Comparison of ENCODE assay signal across 22 cellular contexts in the genomic region with DNA sequence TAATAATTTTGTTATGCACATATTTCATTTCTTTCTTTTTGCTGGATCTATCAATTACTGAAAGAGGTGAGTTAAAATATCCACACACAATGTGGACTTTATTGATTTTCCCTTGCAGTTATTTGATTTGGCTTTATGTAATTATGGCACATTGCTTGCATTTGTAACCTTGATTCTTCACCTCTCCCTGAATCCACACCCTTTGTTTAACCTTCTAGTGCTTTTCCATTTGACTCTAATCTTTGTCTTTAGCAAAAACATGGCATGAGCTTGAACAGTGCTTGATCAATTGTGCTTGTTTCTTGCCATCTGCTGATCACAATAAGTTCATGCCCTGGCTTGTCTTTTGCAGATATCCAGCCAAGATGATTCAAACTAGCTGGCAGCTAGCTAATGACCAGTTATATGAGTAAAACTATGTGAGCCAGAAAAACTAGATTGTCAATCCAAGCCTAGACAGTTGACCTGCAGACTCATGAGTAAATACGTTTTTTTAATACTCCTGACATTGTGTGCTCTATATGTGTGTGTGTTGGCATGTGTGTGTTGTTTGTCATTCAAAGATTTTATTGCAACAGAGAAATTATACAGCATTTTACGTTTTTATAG.
DNase-seq lines count a peak whose midpoint lies in the region; FAIRE-seq and TF ChIP-seq lines count a peak whose summit lies in the region.
"Had no signal": no experiment of that assay in that cellular context is flagged by ENCODE, and none has a peak within 500 bp of the region (broad histone marks: within the 10 kb centered on the region; RNA-seq: fewer than 3 reads in every experiment).

No MANE protein-coding gene starts in this region.

- no peaks in the 10 kb centered on the region for H4K20me1 ChIP-seq in fibroblast of lung (ENCODE audit: control insufficient read depth, extremely low read depth, insufficient read depth, low read length)

- 53 to 68% (median 60%) methylated on average over 2 of the region's 2 CpGs for WGBS in spleen, 5 donors

- H3K36me3 ChIP-seq in fibroblast of lung (ENCODE audit: control insufficient read depth, insufficient read depth, low read length) (no peaks in the 10 kb centered on the region), spleen (no peaks in the 10 kb centered on the region)
- H3K36me3 ChIP-seq: ascending aorta, HAP-1, Peyer's patch had no signal

- H3K9me3 ChIP-seq in fibroblast of lung (ENCODE audit: control insufficient read depth, insufficient read depth, low read depth, low read length) (no peaks in the 10 kb centered on the region), spleen (peaks cover 0 to 52% (median 28%) of the 10 kb centered on the region in 8 donors)
- H3K9me3 ChIP-seq: ascending aorta, Caco-2, HAP-1 had no signal

- no peak overlapping the region for H2AFZ ChIP-seq in fibroblast of lung (ENCODE audit: low read length)

- CTCF ChIA-PET in RWPE1 (lab: Yijun Ruan, JAX): interaction anchor here (0.7 kb wide), 1 partner anchor 39 kb away, joined by 3 read pairs; no protein-coding TSS in a partner anchor

- H3K27me3 ChIP-seq in fibroblast of lung (ENCODE audit: control insufficient read depth, insufficient read depth, low read length) (no peaks in the 10 kb centered on the region), spleen (replicated peaks in 1 of 7) (no peaks in the 10 kb centered on the region)
- H3K27me3 ChIP-seq: ascending aorta, Peyer's patch had no signal

- FAIRE-seq in HTR-8/SVneo (lab: Jason Lieb, UNC): no peak
- FAIRE-seq: urothelium cell line had no signal

- TF ChIP-seq POLR2A in spleen (IDR thresholded peaks at IDR 0.05): no peak

- intact Hi-C loops in spleen (cut with DNase I; ENCODE audit: low total_unique reads): no loop called here

- H3K4me1 ChIP-seq in fibroblast of lung (ENCODE audit: control insufficient read depth, extremely low read depth, insufficient read depth, low read length) (no peaks in the 10 kb centered on the region), spleen (no peaks in the 10 kb centered on the region)
- H3K4me1 ChIP-seq: ascending aorta, Caco-2, HAP-1, Peyer's patch had no signal

- no peak overlapping the region for H3K9ac ChIP-seq in fibroblast of lung (ENCODE audit: insufficient read depth, low read length)

- H3K27ac ChIP-seq in 22Rv1 (peak overlapping the region; percentile 78), RWPE1 (no peak overlapping the region), fibroblast of lung (ENCODE audit: insufficient read depth, low read length) (no peak overlapping the region), spleen (no peak overlapping the region)
- H3K27ac ChIP-seq: ascending aorta, Peyer's patch had no signal

- DNase-seq in HS-5 (ENCODE audit: low read depth): peak; percentile 32
- DNase-seq in RWPE1 (ENCODE audit: low spot score): peak; percentile 67
- peak; percentile 13 to 43 for DNase-seq in fibroblast of lung (ENCODE audit: low read depth in 2 of 2)
- no peak for DNase-seq in NCI-H82 (lab: John Stamatoyannopoulos, UW)
- DNase-seq in activated CD4-positive, alpha-beta T cell treated with anti-CD3 and anti-CD28 coated beads, Interleukin-2, amount 50 U/mL, for 48 hours: no peak
- no peak for DNase-seq in spleen
- no peak for DNase-seq in HTR-8/SVneo (ENCODE audit: insufficient read length, low spot score)
- DNase-seq: activated B cell treated with CpG ODN at 0.5 μM for 24 hours; activated effector memory CD4-positive, alpha-beta T cell treated with anti-CD3 and anti-CD28 coated beads, Interleukin-2, amount 50 U/mL, for 16 hours; Caco-2; GDM1; left ventricle myocardium superior; NCI-H1436; NCI-H526; Peyer's patch; posterior cingulate gyrus; stimulated activated CD4-positive, alpha-beta T cell treated with anti-CD3 and anti-CD28 coated beads, Interleukin-12 subunit alpha, Interleukin-12 subunit beta, amount 100 ng/mL, for 4 hours; stimulated activated naive CD8-positive, alpha-beta T cell treated with anti-CD3 and anti-CD28 coated beads, Interleukin-15, Interleukin-2, amounts not matched to agents 100 U/mL and 50 U/mL, for 24 hours had no signal

- H3K4me2 ChIP-seq in fibroblast of lung (ENCODE audit: extremely low read depth, insufficient read depth, low read length): no peak overlapping the region

- TF ChIP-seq CTCF in 22Rv1 (IDR thresholded peaks at IDR 0.05): no peak
- no peak for TF ChIP-seq CTCF in RWPE1 (conservative IDR thresholded peaks at IDR 0.05; ENCODE audit: low read depth)
- TF ChIP-seq CTCF in fibroblast of lung (conservative IDR thresholded peaks at IDR 0.05 in 1 of 2, IDR thresholded peaks at IDR 0.05 in 1 of 2; ENCODE audit: low read depth in 1 of 2, low read length in 2 of 2): no peak
- TF ChIP-seq CTCF in spleen (IDR thresholded peaks at IDR 0.05 in 8 of 11, conservative IDR thresholded peaks at IDR 0.05 in 3 of 11): no peak

- H3K79me2 ChIP-seq in fibroblast of lung (ENCODE audit: control insufficient read depth, insufficient read depth, low read length): no peaks in the 10 kb centered on the region

- POLR2A ChIA-PET in RWPE1 (lab: Yijun Ruan, JAX; ENCODE audit: low non-redundant PET): no interaction called here

- H3K4me3 ChIP-seq in fibroblast of lung (replicated peaks in 1 of 4; ENCODE audit: control extremely low read depth in 1 of 4, insufficient read depth in 1 of 4, low read depth in 3 of 4, low read length in 4 of 4) (no peak overlapping the region), spleen (no peak overlapping the region)
- H3K4me3 ChIP-seq: ascending aorta, HAP-1, Peyer's patch had no signal

Comparison
In these comparisons a context has a peak if more than half of its experiments do, and no peak if none do; other contexts are left out.
1. DNase-seq: peak in HS-5 (single experiment), RWPE1 (single experiment) and fibroblast of lung (2 of 2); none in NCI-H82 (single experiment), activated CD4-positive, alpha-beta T cell treated with anti-CD3 and anti-CD28 coated beads, Interleukin-2, amount 50 U/mL, for 48 hours (0 of 2), spleen (single experiment) and HTR-8/SVneo (single experiment).